In genomic region chr17:81020443-81020766, GRCh38 we compare ENCODE assay signal across 22 cellular contexts. TPM values are rescaled to one million over a fixed set of nuclear protein-coding genes. Genes with fewer than 3 reads are reported as not detected.
A peak's percentile ranks its signal among the peaks of the same experiment; 100 is the strongest.
DNase-seq lines count a peak whose midpoint lies in the region; ATAC-seq, FAIRE-seq and TF ChIP-seq lines count a peak whose summit lies in the region.
"Had no signal": no experiment of that assay in that cellular context is flagged by ENCODE, and none has a peak within 500 bp of the region (broad histone marks: within the 10 kb centered on the region; RNA-seq: fewer than 3 reads in every experiment).

No MANE protein-coding gene starts in this region.

- no peak overlapping the region for H2BK120ac ChIP-seq in mesenchymal stem cell (ENCODE audit: low read depth, low read length)

- H3K4me3 Mint-ChIP-seq in CD8-positive, alpha-beta memory T cell = no peak overlapping the region
- no peak overlapping the region for H3K4me3 Mint-ChIP-seq in brain
- H3K4me3 Mint-ChIP-seq: activated naive CD8-positive, alpha-beta T cell treated with anti-CD3 and anti-CD28 coated beads for 36 hours had no signal

- no peak overlapping the region for H3K14ac ChIP-seq in mesenchymal stem cell (ENCODE audit: low read length in 2 of 2)

- H3K36me3 Mint-ChIP-seq in CD8-positive, alpha-beta memory T cell = peaks cover 0 to 3% (median 0%) of the 10 kb centered on the region in 3 donors
- H3K36me3 Mint-ChIP-seq in brain = peaks cover 13% of the 10 kb centered on the region

- intact Hi-C loops in gastrocnemius medialis (cut with DNase I; ENCODE audit: low total_unique reads) = no loop called here
- intact Hi-C loops in pancreas (cut with DNase I) = loop anchor here in 1 of 3 donors (5.0 kb wide), 1 partner anchor 82 kb away; no protein-coding TSS in a partner anchor

- H3K4me1 ChIP-seq in CD8-positive, alpha-beta memory T cell (ENCODE audit: insufficient read depth, low read length) = peaks cover 24% of the 10 kb centered on the region
- H3K4me1 ChIP-seq in mesenchymal stem cell (ENCODE audit: control insufficient read depth, insufficient read depth, low read depth, low read length) = peaks cover 14% of the 10 kb centered on the region
- H3K4me1 ChIP-seq in gastrocnemius medialis = peaks cover 39 to 45% of the 10 kb centered on the region in 2 donors
- no peaks in the 10 kb centered on the region for H3K4me1 ChIP-seq in pancreas

- no peak overlapping the region for H3K23ac ChIP-seq in mesenchymal stem cell (ENCODE audit: low read length in 2 of 2)

- no peaks in the 10 kb centered on the region for H3K9me3 ChIP-seq in CD8-positive, alpha-beta memory T cell (ENCODE audit: low read length)
- H3K9me3 ChIP-seq in mesenchymal stem cell (ENCODE audit: control insufficient read depth, low read length) (peaks cover 8% of the 10 kb centered on the region), gastrocnemius medialis (no peaks in the 10 kb centered on the region), pancreas (no peaks in the 10 kb centered on the region)
- H3K9me3 ChIP-seq: ascending aorta, neutrophil, suprapubic skin had no signal

- peaks cover 0 to 5% of the 10 kb centered on the region in 2 donors for H3K27me3 Mint-ChIP-seq in CD8-positive, alpha-beta memory T cell
- H3K27me3 Mint-ChIP-seq in brain = no peaks in the 10 kb centered on the region
- H3K27me3 Mint-ChIP-seq: activated naive CD8-positive, alpha-beta T cell treated with anti-CD3 and anti-CD28 coated beads for 36 hours had no signal

- peaks cover 0 to 10% (median 2%) of the 10 kb centered on the region in 5 donors for H3K9me3 Mint-ChIP-seq in CD8-positive, alpha-beta memory T cell
- H3K9me3 Mint-ChIP-seq in brain = peaks cover 7 to 16% (median 10%) of the 10 kb centered on the region in 5 experiments

- in situ Hi-C loops in gastrocnemius medialis (cut with MboI; ENCODE audit: low sequenced_read_pairs in 4 of 4) = loop anchor here in 1 of 4 donors (10.0 kb wide), 1 partner anchor 74 kb away; no protein-coding TSS in a partner anchor

- TF ChIP-seq CTCF in brain (conservative IDR thresholded peaks at IDR 0.05) = no peak
- TF ChIP-seq CTCF in gastrocnemius medialis (IDR thresholded peaks at IDR 0.05 in 4 of 5, conservative IDR thresholded peaks at IDR 0.05 in 1 of 5) = no peak
- TF ChIP-seq CTCF in pancreas (IDR thresholded peaks at IDR 0.05) = no peak

- H2AFZ ChIP-seq in mesenchymal stem cell (ENCODE audit: low read depth, low read length) = no peak overlapping the region

- no peak for DNase-seq in CD8-positive, alpha-beta memory T cell
- DNase-seq in mesenchymal stem cell = no peak
- DNase-seq in gastrocnemius medialis = no peak
- DNase-seq in activated CD4-positive, alpha-beta T cell treated with anti-CD3 and anti-CD28 coated beads, Interleukin-2, amount 50 U/mL, for 1 hour = no peak
- no peak for DNase-seq in NCI-H510A treated with DMSO at 0.1 percent for 48 hours (lab: John Stamatoyannopoulos, UW)
- no peak for DNase-seq in T1000 (lab: John Stamatoyannopoulos, UW)
- no peak for DNase-seq in pancreas
- DNase-seq: activated naive CD8-positive, alpha-beta T cell treated with anti-CD3 and anti-CD28 coated beads for 36 hours; central memory CD4-positive, alpha-beta T cell; HCEC 1CT; NCI-H1048; NCI-H187 treated with DMSO at 0.1 percent for 48 hours; T-helper 9 cell had no signal

- 87% methylated on average over 11 of the region's 11 CpGs for WGBS in mesenchymal stem cell
- WGBS in pancreas, 2 donors = 76 to 80% methylated on average over 10 to 11 of the region's 11 CpGs

- peak overlapping the region; percentile 31 for H3K27ac ChIP-seq in CD8-positive, alpha-beta memory T cell (ENCODE audit: low read depth, low read length)
- H3K27ac ChIP-seq in mesenchymal stem cell (ENCODE audit: low read length, poor library complexity, severe bottlenecking) (no peak overlapping the region), gastrocnemius medialis (peak overlapping the region; percentile 74 to 90 (median 78)), pancreas (no peak overlapping the region)
- H3K27ac ChIP-seq: C4-2B, HL-60, neutrophil, suprapubic skin had no signal

- H3K27me3 ChIP-seq in CD8-positive, alpha-beta memory T cell (ENCODE audit: insufficient read depth, low read length, poor library complexity, severe bottlenecking) = no peaks in the 10 kb centered on the region
- H3K27me3 ChIP-seq in mesenchymal stem cell (ENCODE audit: control insufficient read depth in 1 of 2, insufficient read depth in 1 of 2, low read length in 2 of 2) (peaks cover 0 to 21% of the 10 kb centered on the region in 2 experiments), gastrocnemius medialis (peaks cover 0 to 8% (median 4%) of the 10 kb centered on the region in 3 donors), pancreas (peaks cover 0 to 3% (median 0%) of the 10 kb centered on the region in 4 donors)
- H3K27me3 ChIP-seq: ascending aorta, heart left ventricle, suprapubic skin had no signal

- H3K18ac ChIP-seq in mesenchymal stem cell (ENCODE audit: low read depth in 1 of 2, low read length in 2 of 2) = no peak overlapping the region

- POLR2A ChIA-PET in CD8-positive, alpha-beta memory T cell (lab: Charles Lee) = no interaction called here

- no peak overlapping the region for H2BK5ac ChIP-seq in mesenchymal stem cell (ENCODE audit: low read depth, low read length, poor library complexity, severe bottlenecking)

- no peak overlapping the region for H4K91ac ChIP-seq in mesenchymal stem cell (ENCODE audit: low read length)

- no peak overlapping the region for H3K4me3 ChIP-seq in CD8-positive, alpha-beta memory T cell (ENCODE audit: low read length)
- no peak overlapping the region for H3K4me3 ChIP-seq in mesenchymal stem cell (ENCODE audit: insufficient read depth in 1 of 2, low read depth in 1 of 2, low read length in 2 of 2)
- no peak overlapping the region for H3K4me3 ChIP-seq in gastrocnemius medialis
- H3K4me3 ChIP-seq in pancreas = no peak overlapping the region
- H3K4me3 ChIP-seq: ascending aorta, heart left ventricle, smooth muscle cell, suprapubic skin had no signal

- H3K4ac ChIP-seq in mesenchymal stem cell (ENCODE audit: low read depth in 1 of 2, low read length in 2 of 2) = no peak overlapping the region

- no peak overlapping the region for H2AK5ac ChIP-seq in mesenchymal stem cell (ENCODE audit: low read length, severe bottlenecking)

- no peak overlapping the region for H2BK12ac ChIP-seq in mesenchymal stem cell (ENCODE audit: low read length in 2 of 2)

- H3K4me2 ChIP-seq in mesenchymal stem cell (ENCODE audit: low read length, poor library complexity, severe bottlenecking) = no peak overlapping the region
- H3K4me2 ChIP-seq: smooth muscle cell had no signal

- TF ChIP-seq POLR2A in gastrocnemius medialis (IDR thresholded peaks at IDR 0.05) = no peak

- peaks cover 22 to 48% (median 32%) of the 10 kb centered on the region in 3 donors for H3K4me1 Mint-ChIP-seq in CD8-positive, alpha-beta memory T cell
- H3K4me1 Mint-ChIP-seq in brain = peaks cover 62% of the 10 kb centered on the region

- peak overlapping the region; percentile 50 for H3K9ac ChIP-seq in mesenchymal stem cell (ENCODE audit: low read length)

- no peaks in the 10 kb centered on the region for H3K79me1 ChIP-seq in mesenchymal stem cell (replicated peaks; ENCODE audit: low read length, poor library complexity, severe bottlenecking)

- H3K36me3 ChIP-seq in CD8-positive, alpha-beta memory T cell (ENCODE audit: insufficient read depth, low read length) = no peaks in the 10 kb centered on the region
- H3K36me3 ChIP-seq in mesenchymal stem cell (ENCODE audit: control insufficient read depth in 1 of 2, insufficient read depth in 2 of 2, low read depth in 1 of 2, low read length in 2 of 2) = no peaks in the 10 kb centered on the region
- H3K36me3 ChIP-seq in gastrocnemius medialis = no peaks in the 10 kb centered on the region
- H3K36me3 ChIP-seq in pancreas = no peaks in the 10 kb centered on the region
- H3K36me3 ChIP-seq: ascending aorta, heart left ventricle, neutrophil, suprapubic skin had no signal

- CTCF ChIA-PET in CD8-positive, alpha-beta memory T cell (lab: Charles Lee) = interaction anchor here (0.7 to 5.1 kb wide), 6 partner anchors 16 to 727 kb away, joined by 3 to 42 read pairs (median 4); no protein-coding TSS in a partner anchor

- no peak overlapping the region for H4K8ac ChIP-seq in mesenchymal stem cell (ENCODE audit: low read length)

- no peak for ATAC-seq in gastrocnemius medialis
- no peak for ATAC-seq in pancreas

- no peak overlapping the region for H2BK15ac ChIP-seq in mesenchymal stem cell (ENCODE audit: low read depth, poor library complexity, severe bottlenecking)

- FAIRE-seq in pancreas (lab: Jason Lieb, UNC) = no peak

- no peak overlapping the region for H3K27ac Mint-ChIP-seq in CD8-positive, alpha-beta memory T cell
- H3K27ac Mint-ChIP-seq in brain = peak overlapping the region; percentile 33 to 97 (median 55)
- H3K27ac Mint-ChIP-seq: activated naive CD8-positive, alpha-beta T cell treated with anti-CD3 and anti-CD28 coated beads for 36 hours; activated T-helper 2 cell treated with anti-CD3 and anti-CD28 coated beads, Interferon-gamma antibody, Interleukin-2, Interleukin-4, amounts not matched to agents 10 μg/mL and 5 μg/mL and 100 μg/mL, durations not matched to agents 14 hours and 24 hours and 36 hours had no signal

RNA-seq across cellular contexts. Expression of gene BAIAP2, which starts 14.5 kb away (rescaled TPM):
- total RNA-seq in CD8-positive, alpha-beta memory T cell = 1 to 10 TPM; 5.3 to 8.8 TPM
- polyA plus RNA-seq in CD8-positive, alpha-beta memory T cell = 6.6 TPM
- 87.8 TPM for polyA plus RNA-seq in brain (ENCODE audit: insufficient read depth, low read depth, low replicate concordance)
- polyA plus RNA-seq in mesenchymal stem cell (2013, experiment 1 of 2) = 20.5 TPM
- polyA plus RNA-seq in mesenchymal stem cell (2013, experiment 2 of 2) = 20.4 TPM
- 10 to 100 TPM in 3 of 4 donors, 1 to 10 TPM in 1; 7.3 to 36.1 (median 15.4) TPM for total RNA-seq in gastrocnemius medialis
- total RNA-seq in pancreas = 10 to 100 TPM in 3 of 6 donors, 1 to 10 TPM in 3; 4.7 to 13.2 (median 8.6) TPM
- polyA plus RNA-seq in pancreas = 10 to 100 TPM; 11.6 to 16.4 TPM

RNA-seq across cellular contexts. Expression of gene CHMP6, which starts 28.8 kb away (rescaled TPM):
- 10 to 100 TPM; 31.2 to 32.7 TPM for total RNA-seq in CD8-positive, alpha-beta memory T cell
- polyA plus RNA-seq in CD8-positive, alpha-beta memory T cell = 45.1 TPM
- polyA plus RNA-seq in brain (ENCODE audit: insufficient read depth, low read depth, low replicate concordance) = 35.2 TPM
- polyA plus RNA-seq in mesenchymal stem cell (2013, experiment 1 of 2) = 12.7 TPM
- polyA plus RNA-seq in mesenchymal stem cell (2013, experiment 2 of 2) = 12.0 TPM
- total RNA-seq in gastrocnemius medialis = 10 to 100 TPM; 29.8 to 33.3 (median 33.0) TPM
- total RNA-seq in pancreas = 10 to 100 TPM in 4 of 6 donors, 1 to 10 TPM in 2; 9.5 to 15.1 (median 12.4) TPM
- polyA plus RNA-seq in pancreas = 10 to 100 TPM; 22.4 to 30.8 TPM

Comparison
In these comparisons a context has a peak if more than half of its experiments do, and no peak if none do; other contexts are left out.
1. H3K27ac ChIP-seq: peak in CD8-positive, alpha-beta memory T cell (single experiment) and gastrocnemius medialis (4 of 4); none in mesenchymal stem cell (single experiment) and pancreas (0 of 4).
2. H3K27ac Mint-ChIP-seq: peak in brain (5 of 5); none in CD8-positive, alpha-beta memory T cell (0 of 8).